ENCODE assay signal across 21 cellular contexts in the genomic region with DNA sequence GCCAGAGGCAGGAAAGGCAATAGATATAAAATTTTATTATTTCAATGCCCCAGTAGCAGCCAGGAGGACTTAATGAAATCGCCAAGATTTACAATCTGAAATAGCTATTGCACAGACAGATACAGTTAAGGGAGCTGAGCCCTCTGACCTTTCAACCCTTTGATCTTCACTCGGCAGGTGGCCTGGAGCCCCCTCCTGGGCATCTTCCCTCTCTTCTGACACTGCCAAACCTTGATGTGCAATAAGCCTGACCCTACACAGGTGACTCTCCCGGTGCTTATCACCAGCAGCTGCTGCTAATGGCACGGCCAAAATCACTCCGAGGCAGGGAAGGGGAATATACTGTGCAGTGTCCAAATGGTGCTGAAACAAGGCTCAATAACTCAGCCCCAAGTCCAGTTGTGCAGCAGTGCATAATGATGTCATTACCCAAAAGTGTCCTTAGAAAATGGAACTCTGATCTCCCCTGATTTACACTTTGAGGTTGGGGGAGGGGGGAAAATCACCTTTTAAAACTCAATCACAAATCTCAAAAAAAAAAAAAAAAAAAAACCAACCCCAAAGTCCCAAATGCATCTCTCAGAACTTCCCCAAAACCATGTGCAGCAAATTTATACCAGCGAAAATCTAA.
DNase-seq lines count a peak whose midpoint lies in the region; ATAC-seq and TF ChIP-seq lines count a peak whose summit lies in the region.
"Had no signal": no experiment of that assay in that cellular context is flagged by ENCODE, and none has a peak within 500 bp of the region (broad histone marks: within the 10 kb centered on the region; RNA-seq: fewer than 3 reads in every experiment).

No MANE protein-coding gene starts in this region.

- H3K9me3 ChIP-seq in BE2C (no peaks in the 10 kb centered on the region), HEK293 (ENCODE audit: control insufficient read depth, insufficient read depth, low read depth, low read length) (no peaks in the 10 kb centered on the region), WERI-Rb-1 (ENCODE audit: severe bottlenecking) (no peaks in the 10 kb centered on the region), HAP-1 (no peaks in the 10 kb centered on the region)
- H3K9me3 ChIP-seq: A549, BLaER1 had no signal

- ATAC-seq in GM21619 (IDR thresholded peaks at IDR 0.05; ENCODE audit: unreplicated experiment): no peak
- ATAC-seq: A549, Right ventricle myocardium inferior had no signal

- CTCF ChIA-PET in HEK293 (lab: Yijun Ruan, JAX): interaction anchor here (0.6 to 1.3 kb wide), 2 partner anchors 8 to 9 kb away, joined by 3 to 7 read pairs; no protein-coding TSS in a partner anchor

- H3K27ac ChIP-seq in HEK293 (ENCODE audit: extremely low read depth, low read depth, low read length) (no peak overlapping the region), WERI-Rb-1 (no peak overlapping the region)
- H3K27ac ChIP-seq: A549, BLaER1, GM23248 had no signal

- TF ChIP-seq CTCF in BE2C (IDR thresholded peaks at IDR 0.05; ENCODE audit: low read depth, low read length): 0 out of 2 replicates have a peak, but pooled peaks have one; percentile 14
- TF ChIP-seq CTCF in HEK293 (tag by site-specific recombination; IDR thresholded peaks at IDR 0.05): no peak
- TF ChIP-seq CTCF in WERI-Rb-1 (IDR thresholded peaks at IDR 0.05; ENCODE audit: low read depth, low read length): peak; percentile 15; the same call in 1 of the 2 replicates

- in situ Hi-C loops in HAP-1 (cut with MboI; ENCODE audit: low sequenced_read_pairs): no loop called here

- peaks cover 24% of the 10 kb centered on the region for H3K4me1 ChIP-seq in BE2C
- H3K4me1 ChIP-seq in HEK293 (ENCODE audit: control insufficient read depth, insufficient read depth, low read length): no peaks in the 10 kb centered on the region; the same call in 1 of the 2 replicates
- no peaks in the 10 kb centered on the region for H3K4me1 ChIP-seq in HAP-1
- H3K4me1 ChIP-seq: A549, BLaER1 had no signal

- H3K27me3 ChIP-seq in BE2C (no peaks in the 10 kb centered on the region), WERI-Rb-1 (ENCODE audit: insufficient read depth, low read depth, severe bottlenecking) (no peaks in the 10 kb centered on the region), HAP-1 (ENCODE audit: low read depth) (no peaks in the 10 kb centered on the region)
- H3K27me3 ChIP-seq: BLaER1 had no signal

- H3K4me3 ChIP-seq in BE2C (ENCODE audit: low read depth, low read length) (no peak overlapping the region), HEK293 (ENCODE audit: low read depth, low read length) (no peak overlapping the region), WERI-Rb-1 (ENCODE audit: low read depth, low read length) (no peak overlapping the region), HAP-1 (no peak overlapping the region)
- H3K4me3 ChIP-seq: A549, BLaER1, GM23248 had no signal

- POLR2A ChIA-PET in HEK293 (lab: Yijun Ruan, JAX): no interaction called here

- DNase-seq in BE2C: peak; percentile 25
- no peak for DNase-seq in WERI-Rb-1
- peak; percentile 60 for DNase-seq in left kidney (ENCODE audit: low read depth, low spot score)
- no peak for DNase-seq in HAP-1 (ENCODE audit: low spot score in 2 of 2)
- DNase-seq in stimulated activated naive CD4-positive, alpha-beta T cell treated with Interleukin-2 at 50 U/mL for 16 hours (lab: John Stamatoyannopoulos, UW): no peak
- DNase-seq: CD4-positive, alpha-beta T cell; COR-L47; DND-41; GM23248; HCEC 1CT; IMR-90; Karpas-422; MV-4-11; NCI-H1417 treated with DMSO at 0.1 percent for 48 hours; NCI-H1930; NCI-H510A had no signal

- H3K36me3 ChIP-seq in BE2C (no peaks in the 10 kb centered on the region), HEK293 (ENCODE audit: control insufficient read depth in 2 of 2, insufficient read depth in 1 of 2, low read length in 2 of 2) (no peaks in the 10 kb centered on the region), WERI-Rb-1 (no peaks in the 10 kb centered on the region), HAP-1 (replicated peaks) (no peaks in the 10 kb centered on the region)

TF ChIP-seq in HEK293, 187 proteins besides CTCF, POLR2A, EP300 and RAD21:
- TF ChIP-seq, protein P1, sequence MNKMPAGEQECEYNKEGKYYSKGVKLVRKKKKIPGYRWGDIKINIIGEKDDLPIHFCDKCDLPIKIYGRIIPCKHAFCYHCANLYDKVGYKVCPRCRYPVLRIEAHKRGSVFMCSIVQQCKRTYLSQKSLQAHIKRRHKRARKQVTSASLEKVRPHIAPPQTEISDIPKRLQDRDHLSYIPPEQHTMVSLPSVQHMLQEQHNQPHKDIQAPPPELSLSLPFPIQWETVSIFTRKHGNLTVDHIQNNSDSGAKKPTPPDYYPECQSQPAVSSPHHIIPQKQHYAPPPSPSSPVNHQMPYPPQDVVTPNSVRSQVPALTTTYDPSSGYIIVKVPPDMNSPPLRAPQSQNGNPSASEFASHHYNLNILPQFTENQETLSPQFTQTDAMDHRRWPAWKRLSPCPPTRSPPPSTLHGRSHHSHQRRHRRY (tag by site-specific recombination; IDR thresholded peaks at IDR 0.05): no peak
- TF ChIP-seq, protein P2, sequence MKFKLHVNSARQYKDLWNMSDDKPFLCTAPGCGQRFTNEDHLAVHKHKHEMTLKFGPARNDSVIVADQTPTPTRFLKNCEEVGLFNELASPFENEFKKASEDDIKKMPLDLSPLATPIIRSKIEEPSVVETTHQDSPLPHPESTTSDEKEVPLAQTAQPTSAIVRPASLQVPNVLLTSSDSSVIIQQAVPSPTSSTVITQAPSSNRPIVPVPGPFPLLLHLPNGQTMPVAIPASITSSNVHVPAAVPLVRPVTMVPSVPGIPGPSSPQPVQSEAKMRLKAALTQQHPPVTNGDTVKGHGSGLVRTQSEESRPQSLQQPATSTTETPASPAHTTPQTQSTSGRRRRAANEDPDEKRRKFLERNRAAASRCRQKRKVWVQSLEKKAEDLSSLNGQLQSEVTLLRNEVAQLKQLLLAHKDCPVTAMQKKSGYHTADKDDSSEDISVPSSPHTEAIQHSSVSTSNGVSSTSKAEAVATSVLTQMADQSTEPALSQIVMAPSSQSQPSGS (tag by site-specific recombination; IDR thresholded peaks at IDR 0.05; ENCODE audit: low read depth): peak; percentile 54
TF ChIP-seq in HEK293: peak in this region for 1.

Comparison
In these comparisons a context has a peak if more than half of its experiments do, and no peak if none do; other contexts are left out.
1. DNase-seq: peak in BE2C (single experiment) and left kidney (single experiment); none in WERI-Rb-1 (single experiment), HAP-1 (0 of 2) and stimulated activated naive CD4-positive, alpha-beta T cell treated with Interleukin-2 at 50 U/mL for 16 hours (single experiment).